ENCODE assay signal across 3 cellular contexts in genomic region chr18:69819460-69819859, GRCh38.
A peak's percentile ranks its signal among the peaks of the same experiment; 100 is the strongest.
TF ChIP-seq lines count a peak whose summit lies in the region.

No MANE protein-coding gene starts in this region.

TF ChIP-seq in GM12891, 5 proteins besides CTCF, POLR2A, EP300 and RAD21:
- TF ChIP-seq SPI1 (IDR thresholded peaks at IDR 0.05; ENCODE audit: low read depth, low read length) = peak; percentile 67; the same call in 1 of the 2 replicates
- no peak for TF ChIP-seq PAX5 (IDR thresholded peaks at IDR 0.05; ENCODE audit: insufficient read depth, low read length, severe bottlenecking)
- TF ChIP-seq POLR2AphosphoS5 (IDR thresholded peaks at IDR 0.05; ENCODE audit: low read depth, low read length) = no peak
- no peak for TF ChIP-seq POU2F2 (IDR thresholded peaks at IDR 0.05; ENCODE audit: low read depth, low read length)
- TF ChIP-seq TAF1 (IDR thresholded peaks at IDR 0.05; ENCODE audit: low read depth, low read length) = no peak
TF ChIP-seq in GM12891: peak in this region for 1.

TF ChIP-seq in IMR-90, 13 proteins besides CTCF, POLR2A, EP300 and RAD21:
- TF ChIP-seq MAZ (IDR thresholded peaks at IDR 0.05; ENCODE audit: borderline replicate concordance, low read depth, low read length) (no peak), RCOR1 (IDR thresholded peaks at IDR 0.05; ENCODE audit: insufficient replicate concordance, low read length) (no peak), MAFK (IDR thresholded peaks at IDR 0.05; ENCODE audit: low read depth, low read length) (no peak), FOS (IDR thresholded peaks at IDR 0.05; ENCODE audit: low read depth, low read length) (no peak), MXI1 (IDR thresholded peaks at IDR 0.05; ENCODE audit: borderline replicate concordance, low read depth, low read length) (no peak), USF2 (IDR thresholded peaks at IDR 0.05; ENCODE audit: low read depth, low read length) (no peak), RFX5 (IDR thresholded peaks at IDR 0.05; ENCODE audit: low read depth, low read length) (no peak), ELK1 (IDR thresholded peaks at IDR 0.05; ENCODE audit: borderline replicate concordance, low read depth, low read length) (no peak), BHLHE40 (IDR thresholded peaks at IDR 0.05; ENCODE audit: low read depth, low read length) (no peak), NFE2L2 (IDR thresholded peaks at IDR 0.05; ENCODE audit: low read depth, low read length) (no peak), CHD1 (IDR thresholded peaks at IDR 0.05; ENCODE audit: low read depth, low read length) (no peak), SMC3 (IDR thresholded peaks at IDR 0.05; ENCODE audit: low read depth, low read length) (no peak), CEBPB (IDR thresholded peaks at IDR 0.05; ENCODE audit: low read depth, low read length) (no peak)
TF ChIP-seq in IMR-90: peak in this region for 0.

TF ChIP-seq in GM12878, 131 proteins besides CTCF, POLR2A, EP300 and RAD21:
- TF ChIP-seq SPI1 (IDR thresholded peaks at IDR 0.05; ENCODE audit: borderline replicate concordance, insufficient read depth, low read depth, low read length) (peak; percentile 49; the same call in 1 of the 2 replicates), DPF2 (IDR thresholded peaks at IDR 0.05) (no peak)
TF ChIP-seq in GM12878: peak in this region for 1.
